In genomic region chr11:72724851-72725730, GRCh38 we compare ENCODE assay signal across 8 cellular contexts. TPM values are rescaled to one million over a fixed set of nuclear protein-coding genes. Genes with fewer than 3 reads are reported as not detected.
A peak's percentile ranks its signal among the peaks of the same experiment; 100 is the strongest.
DNase-seq lines count a peak whose midpoint lies in the region; ATAC-seq and TF ChIP-seq lines count a peak whose summit lies in the region.

No MANE protein-coding gene starts in this region.

- H3K9me3 Mint-ChIP-seq in H9 = no peaks in the 10 kb centered on the region; a peak in 1 of 5 replicates
- no peaks in the 10 kb centered on the region for H3K9me3 Mint-ChIP-seq in activated CD4-positive, alpha-beta T cell treated with anti-CD3 and anti-CD28 coated beads for 36 hours (ENCODE audit: low read depth)

- H3K27ac Mint-ChIP-seq in H9 = peak overlapping the region; percentile 80 to 86 (median 82); a peak in 6 of 7 replicates
- H3K27ac Mint-ChIP-seq in activated CD4-positive, alpha-beta T cell treated with anti-CD3 and anti-CD28 coated beads for 36 hours = peak overlapping the region; percentile 71

- no peak overlapping the region for H3K18ac ChIP-seq in H9 (ENCODE audit: insufficient read length, low read depth, low read length)

- peaks cover 9% of the 10 kb centered on the region; the same call in 1 of the 2 replicates for H3K79me2 ChIP-seq in H9 (ENCODE audit: insufficient read depth, low read length)

- H3K27me3 Mint-ChIP-seq in H9 (ENCODE audit: low read depth) = no peaks in the 10 kb centered on the region
- no peaks in the 10 kb centered on the region for H3K27me3 Mint-ChIP-seq in activated CD4-positive, alpha-beta T cell treated with anti-CD3 and anti-CD28 coated beads for 36 hours

- peak; percentile 95 for TF ChIP-seq CTCF in AG09309 (IDR thresholded peaks at IDR 0.05; ENCODE audit: control insufficient read depth, insufficient read depth, low read depth, low read length, missing control alignments)
- TF ChIP-seq CTCF in H9 (conservative IDR thresholded peaks at IDR 0.05) = peak; percentile 90

- H3K4me2 ChIP-seq in H9 (ENCODE audit: insufficient read depth, insufficient read length, low read length) = no peak overlapping the region

- H3K23ac ChIP-seq in H9 (ENCODE audit: insufficient read length, low read depth, low read length) = no peak overlapping the region

- H3K9me3 ChIP-seq in H9 (ENCODE audit: control insufficient read depth, low read depth, low read length) = no peaks in the 10 kb centered on the region

- no peak overlapping the region for H3K4me3 ChIP-seq in AG09309 (ENCODE audit: control insufficient read depth, low read depth, low read length)

- CTCF ChIA-PET in activated CD4-positive, alpha-beta T cell treated with anti-CD3 and anti-CD28 coated beads for 36 hours (lab: Charles Lee) = interaction anchor here (0.6 to 5.0 kb wide), 44 partner anchors 9 to 583 kb away, joined by 3 to 60 read pairs (median 4); partner anchors contain the start of genes ARHGEF17 and STARD10

- no CpG with 5 or more reads among the region's 9 CpGs for WGBS in H9 (ENCODE audit: extremely low coverage, insufficient read length, low lambda C conversion rate)

- no peak overlapping the region for H3K9ac ChIP-seq in H9 (ENCODE audit: extremely low read depth, insufficient read length, low read length)

- no peaks in the 10 kb centered on the region for H3K23me2 ChIP-seq in H9 (ENCODE audit: insufficient read length, low read depth, low read length, poor library complexity, severe bottlenecking)

- POLR2A ChIA-PET in activated CD4-positive, alpha-beta T cell treated with anti-CD3 and anti-CD28 coated beads for 36 hours (lab: Charles Lee) = interaction anchor here (0.6 to 1.4 kb wide), 6 partner anchors 12 to 429 kb away, joined by 3 to 16 read pairs (median 4); partner anchors contain the start of gene STARD10

- H3T11ph ChIP-seq in H9 (ENCODE audit: low read length) = no peak overlapping the region

- no peak overlapping the region for H4K8ac ChIP-seq in H9 (replicated peaks; ENCODE audit: insufficient read length, low read depth, low read length)

- no peak overlapping the region for H3K4ac ChIP-seq in H9 (ENCODE audit: low read depth, low read length)

- H4K91ac ChIP-seq in H9 (ENCODE audit: insufficient read length, low read depth, low read length) = no peak overlapping the region

- H3K4me3 Mint-ChIP-seq in H9 = no peak overlapping the region
- H3K4me3 Mint-ChIP-seq in activated CD4-positive, alpha-beta T cell treated with anti-CD3 and anti-CD28 coated beads for 36 hours = no peak overlapping the region

- H2BK20ac ChIP-seq in H9 (ENCODE audit: low read depth, low read length, poor library complexity, severe bottlenecking) = no peak overlapping the region

- no peak overlapping the region for H2BK5ac ChIP-seq in H9 (ENCODE audit: insufficient read length, low read length)

- peaks cover 22 to 28% of the 10 kb centered on the region in 2 experiments for H3K4me1 Mint-ChIP-seq in H9
- H3K4me1 Mint-ChIP-seq in activated CD4-positive, alpha-beta T cell treated with anti-CD3 and anti-CD28 coated beads for 36 hours = peaks cover 27% of the 10 kb centered on the region

- H4K20me1 ChIP-seq in H9 (ENCODE audit: control insufficient read depth, insufficient read depth, insufficient read length) = peaks cover 3% of the 10 kb centered on the region

- H2BK15ac ChIP-seq in H9 (ENCODE audit: low read depth, low read length) = no peak overlapping the region

- intact Hi-C loops in activated CD4-positive, alpha-beta T cell treated with anti-CD3 and anti-CD28 coated beads for 36 hours (cut with DNase I, micrococcal nuclease) = loop anchor here (1.0 to 10.0 kb wide), 6 partner anchors 124 to 520 kb away; partner anchors contain the start of gene FCHSD2 (in 2 of the 2)

- H4K5ac ChIP-seq in H9 (ENCODE audit: insufficient read length, low read depth, low read length) = no peak overlapping the region

- no peak overlapping the region for H3K27ac ChIP-seq in H9 (ENCODE audit: insufficient read length, low read depth, low read length)

- no peaks in the 10 kb centered on the region; the same call in 1 of the 2 replicates for H3K4me1 ChIP-seq in H9 (ENCODE audit: insufficient read depth, low read length)

- peak; percentile 21 for ATAC-seq in activated CD4-positive, alpha-beta T cell treated with anti-CD3 and anti-CD28 coated beads for 36 hours
- peak; percentile 45 for ATAC-seq in left lobe of liver
- no peak for ATAC-seq in HG02763 (IDR thresholded peaks at IDR 0.05; ENCODE audit: unreplicated experiment)

- H3K36me3 Mint-ChIP-seq in H9 (ENCODE audit: insufficient read depth in 1 of 3, low read depth in 3 of 3) = peaks cover 6 to 9% (median 9%) of the 10 kb centered on the region in 3 experiments; a peak in 5 of 7 replicates
- peaks cover 9% of the 10 kb centered on the region for H3K36me3 Mint-ChIP-seq in activated CD4-positive, alpha-beta T cell treated with anti-CD3 and anti-CD28 coated beads for 36 hours (ENCODE audit: low read depth)

- no peak overlapping the region for H2AK5ac ChIP-seq in H9 (ENCODE audit: insufficient read length, low read length)

- no peak overlapping the region for H2AFZ ChIP-seq in H9 (ENCODE audit: low read length)

- H2BK12ac ChIP-seq in H9 (ENCODE audit: insufficient read length, low read depth, low read length) = no peak overlapping the region

- no peak overlapping the region for H3K14ac ChIP-seq in H9 (ENCODE audit: insufficient read depth, low read length)

- DNase-seq in AG09309 (ENCODE audit: low read depth) (peak; percentile 45), H9 (peak; percentile 76), NCI-H510A (lab: John Stamatoyannopoulos, UW) (peak; percentile 42), cerebellar cortex (ENCODE audit: low spot score) (peak; percentile 94), left lobe of liver (ENCODE audit: low spot score) (peak; percentile 72)
- peak; percentile 86 for DNase-seq in activated CD4-positive, alpha-beta T cell treated with anti-CD3 and anti-CD28 coated beads for 36 hours
- peak; percentile 63 to 70 for DNase-seq in stimulated activated CD4-positive, alpha-beta T cell treated with anti-CD3 and anti-CD28 coated beads, Interleukin-4, amount 100 ng/mL, for 48 hours (ENCODE audit: low read depth in 2 of 2)

- H3K79me1 ChIP-seq in H9 (ENCODE audit: insufficient read depth, low read depth, low read length, poor library complexity, severe bottlenecking) = peaks cover 8% of the 10 kb centered on the region

- no peak overlapping the region for H2BK120ac ChIP-seq in H9 (ENCODE audit: low read depth, low read length, poor library complexity, severe bottlenecking)

- H3K27me3 ChIP-seq in H9 (ENCODE audit: insufficient read depth, low read length) = no peaks in the 10 kb centered on the region

- no peak overlapping the region for H3K56ac ChIP-seq in H9 (ENCODE audit: insufficient read length, low read depth, low read length)

RNA-seq across cellular contexts. Expression of gene ARAP1, which starts 27.1 kb away (rescaled TPM):
- 59.4 and 63.0 TPM in 2 replicates for total RNA-seq in H9 (2021)
- total RNA-seq in activated CD4-positive, alpha-beta T cell treated with anti-CD3 and anti-CD28 coated beads for 36 hours = 10 to 100 TPM; 69.9 to 76.6 TPM
- 37.5 TPM for total RNA-seq in left lobe of liver

RNA-seq across cellular contexts. Expression of gene PDE2A, which starts 50.9 kb away (rescaled TPM):
- 3.4 and 4.3 TPM in 2 replicates for total RNA-seq in H9 (2021)
- total RNA-seq in activated CD4-positive, alpha-beta T cell treated with anti-CD3 and anti-CD28 coated beads for 36 hours = under 1 TPM; 0.30 to 0.73 TPM
- total RNA-seq in left lobe of liver = 20.3 TPM

Comparison
In these comparisons a context has a peak if more than half of its experiments do, and no peak if none do; other contexts are left out.
1. DNase-seq: peak in every context shown above with its lines; median percentile 94 in cerebellar cortex; 86 in activated CD4-positive, alpha-beta T cell treated with anti-CD3 and anti-CD28 coated beads for 36 hours; 76 in H9; 72 in left lobe of liver; 66 in stimulated activated CD4-positive, alpha-beta T cell treated with anti-CD3 and anti-CD28 coated beads, Interleukin-4, amount 100 ng/mL, for 48 hours; 45 in AG09309; 42 in NCI-H510A.